Comparison of ENCODE assay signal across 1 cellular context in the genomic region with DNA sequence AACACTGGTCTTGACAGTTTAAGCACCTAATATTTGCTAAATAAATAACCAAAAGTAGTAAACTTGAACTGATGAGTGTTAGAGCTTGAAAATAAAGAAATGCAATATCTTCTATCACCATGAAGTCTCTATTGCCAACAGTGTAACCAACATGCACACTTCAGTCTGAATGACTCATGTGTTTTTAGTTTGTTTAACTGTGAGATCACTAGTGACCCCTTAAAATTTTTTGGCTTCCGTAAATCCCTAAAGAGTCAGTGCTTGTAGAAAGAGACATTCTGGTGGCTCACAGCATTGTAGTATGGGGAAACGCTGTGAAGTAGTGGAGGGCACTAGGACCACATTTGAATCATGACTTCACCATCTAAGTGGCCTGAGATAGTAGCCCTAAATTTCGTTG.
TF ChIP-seq lines count a peak whose summit lies in the region.

No MANE protein-coding gene starts in this region.

TF ChIP-seq in SK-N-SH treated with all-trans-retinoic acid at 6 μM for 48 hours, 23 proteins besides CTCF, POLR2A, EP300 and RAD21 (continued from another document):
- no peak for TF ChIP-seq ZNF565 (CRISPR knock-in tag; conservative IDR thresholded peaks at IDR 0.05; ENCODE audit: low read depth)
